ENCODE assay signal across 8 cellular contexts in the genomic region with DNA sequence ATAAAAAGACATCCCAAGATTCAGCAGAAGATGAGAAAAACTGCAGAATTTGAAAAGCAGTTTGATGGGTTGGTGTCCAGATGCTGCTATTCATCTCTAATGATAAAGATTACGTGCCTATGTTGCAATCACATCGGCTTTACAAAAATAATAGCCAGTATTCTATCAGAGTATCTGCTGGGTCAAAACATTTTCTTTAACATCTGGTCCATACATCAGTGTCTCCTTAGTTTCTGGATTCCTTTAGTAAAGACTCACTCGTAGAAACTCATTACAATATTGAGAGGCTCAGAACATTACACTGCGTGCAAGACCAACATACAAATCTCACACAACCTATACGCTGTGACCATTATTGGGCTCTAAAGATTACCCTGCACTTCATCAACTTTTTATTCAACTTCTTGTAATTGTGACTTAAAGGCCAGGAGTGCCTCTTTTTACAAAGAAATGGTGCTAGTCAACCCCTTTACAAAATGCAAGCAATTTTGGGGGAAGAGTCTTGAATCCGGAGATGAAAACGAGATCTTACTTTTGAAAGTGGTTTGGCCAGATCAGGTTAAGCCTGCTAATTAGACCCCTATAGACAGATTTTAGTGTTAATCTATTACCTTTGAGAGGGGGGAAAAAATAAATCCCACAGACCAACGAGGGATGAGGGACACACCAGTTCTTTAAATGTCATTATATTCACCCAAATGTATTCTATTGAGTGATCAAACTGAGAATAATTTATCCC. TPM values are rescaled to one million over a fixed set of nuclear protein-coding genes. Genes with fewer than 3 reads are reported as not detected.
DNase-seq lines count a peak whose midpoint lies in the region; ATAC-seq, FAIRE-seq and TF ChIP-seq lines count a peak whose summit lies in the region.

No MANE protein-coding gene starts in this region.

- H3K27me3 Mint-ChIP-seq in astrocyte (ENCODE audit: low read depth, unreplicated experiment): no peaks in the 10 kb centered on the region
- no peaks in the 10 kb centered on the region for H3K27me3 Mint-ChIP-seq in memory B cell

- DNase-seq in right atrium auricular region (ENCODE audit: low spot score) (no peak), left ventricle myocardium superior (no peak), astrocyte (ENCODE audit: low read depth) (no peak), memory B cell (ENCODE audit: low spot score in 2 of 2) (no peak), NCI-H510A (lab: John Stamatoyannopoulos, UW) (no peak), NCI-H1436 treated with DMSO at 0.1 percent for 48 hours (lab: John Stamatoyannopoulos, UW) (no peak), NCI-H1105 treated with DMSO at 0.1 percent for 48 hours (lab: John Stamatoyannopoulos, UW) (no peak), D721Med (ENCODE audit: insufficient read length, low spot score) (no peak)

- H4K20me1 ChIP-seq in astrocyte (ENCODE audit: insufficient read depth, low read length): peaks cover 73% of the 10 kb centered on the region

- intact Hi-C loops in left ventricle myocardium superior (cut with micrococcal nuclease): no loop called here

- H3K27me3 ChIP-seq in right atrium auricular region (no peaks in the 10 kb centered on the region), astrocyte (ENCODE audit: insufficient read depth, low read length) (no peaks in the 10 kb centered on the region)

- H3K27ac ChIP-seq in right atrium auricular region: peak overlapping the region; percentile 1 to 100
- H3K27ac ChIP-seq in astrocyte (ENCODE audit: low read depth, low read length): peak overlapping the region; percentile 99

- H3K9me3 Mint-ChIP-seq in astrocyte (ENCODE audit: unreplicated experiment) (no peaks in the 10 kb centered on the region), memory B cell (no peaks in the 10 kb centered on the region)

- H3K4me1 Mint-ChIP-seq in astrocyte (ENCODE audit: low read depth, unreplicated experiment) (peaks cover 36% of the 10 kb centered on the region), memory B cell (peaks cover 37% of the 10 kb centered on the region)

- FAIRE-seq in astrocyte (lab: Jason Lieb, UNC) (no peak), D721Med (lab: Jason Lieb, UNC) (no peak)

- H3K4me3 Mint-ChIP-seq in astrocyte (ENCODE audit: unreplicated experiment) (peak overlapping the region; percentile 99), memory B cell (peak overlapping the region; percentile 97)

- no peak for ATAC-seq in left ventricle myocardium superior
- ATAC-seq in memory B cell (ENCODE audit: low read depth): no peak

- H2AFZ ChIP-seq in astrocyte (ENCODE audit: low read depth, low read length): no peak overlapping the region

- H3K4me2 ChIP-seq in astrocyte (ENCODE audit: low read length): peak overlapping the region; percentile 91

- peak overlapping the region; percentile 99 for H3K27ac Mint-ChIP-seq in astrocyte (ENCODE audit: unreplicated experiment)
- H3K27ac Mint-ChIP-seq in memory B cell: peak overlapping the region; percentile 98

- H3K4me3 ChIP-seq in right atrium auricular region: peak overlapping the region; percentile 98 to 99
- peak overlapping the region; percentile 100 for H3K4me3 ChIP-seq in astrocyte (ENCODE audit: insufficient read depth, low read depth, low read length)

- TF ChIP-seq CTCF in right atrium auricular region (IDR thresholded peaks at IDR 0.05) (no peak), astrocyte (IDR thresholded peaks at IDR 0.05; ENCODE audit: insufficient read depth, low read depth, low read length) (no peak), D721Med (IDR thresholded peaks at IDR 0.05; ENCODE audit: insufficient read depth, missing control alignments) (no peak)

- H3K9me3 ChIP-seq in right atrium auricular region: no peaks in the 10 kb centered on the region
- no peaks in the 10 kb centered on the region for H3K9me3 ChIP-seq in astrocyte (ENCODE audit: insufficient read depth, low read depth, low read length)

- H3K36me3 Mint-ChIP-seq in astrocyte (ENCODE audit: low read depth, unreplicated experiment): no peaks in the 10 kb centered on the region
- peaks cover 7% of the 10 kb centered on the region for H3K36me3 Mint-ChIP-seq in memory B cell

- H3K9ac ChIP-seq in astrocyte (ENCODE audit: low read length): peak overlapping the region; percentile 100

- H3K4me1 ChIP-seq in right atrium auricular region: peaks cover 0 to 57% of the 10 kb centered on the region in 2 donors
- peaks cover 39% of the 10 kb centered on the region for H3K4me1 ChIP-seq in astrocyte (ENCODE audit: insufficient read depth, low read length)

- peaks cover 80% of the 10 kb centered on the region for H3K79me2 ChIP-seq in astrocyte (ENCODE audit: insufficient read depth, low read length)

- H3K36me3 ChIP-seq in right atrium auricular region: peaks cover 7% of the 10 kb centered on the region
- peaks cover 7% of the 10 kb centered on the region for H3K36me3 ChIP-seq in astrocyte (ENCODE audit: insufficient read depth, low read length)

RNA-seq across cellular contexts. Expression of a gene that starts 2.9 kb away (rescaled TPM):
- total RNA-seq in right atrium auricular region (100 to 1,000 TPM; 144 to 163 TPM), left ventricle myocardium superior (45.7 TPM), astrocyte (112 and 120 TPM in 2 replicates)
